Comparison of ENCODE assay signal across 11 cellular contexts in the genomic region with DNA sequence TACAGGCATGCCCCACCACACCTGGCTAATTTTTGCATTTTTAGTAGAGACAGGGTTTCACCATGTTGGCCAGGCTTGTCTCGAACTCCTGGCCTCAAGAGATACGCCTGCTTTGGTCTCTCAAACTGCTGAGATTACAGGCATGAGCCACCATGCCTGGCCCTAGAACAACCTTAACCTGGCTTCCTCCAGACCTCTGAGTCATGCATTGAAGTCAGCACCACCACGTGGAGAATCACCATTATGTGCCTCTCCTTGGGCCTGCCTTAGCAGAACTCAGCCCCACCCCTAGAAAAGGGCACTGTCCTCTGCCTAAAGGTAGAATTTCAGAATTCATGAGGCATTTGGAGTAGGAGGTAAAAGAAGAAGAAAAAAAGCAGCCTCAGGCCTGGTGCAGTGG. TPM values are rescaled to one million over a fixed set of nuclear protein-coding genes. Genes with fewer than 3 reads are reported as not detected.
DNase-seq lines count a peak whose midpoint lies in the region; ATAC-seq and TF ChIP-seq lines count a peak whose summit lies in the region.
"Had no signal": no experiment of that assay in that cellular context is flagged by ENCODE, and none has a peak within 500 bp of the region (broad histone marks: within the 10 kb centered on the region; RNA-seq: fewer than 3 reads in every experiment).

No MANE protein-coding gene starts in this region.

- H2AFZ ChIP-seq in PC-9: no peak overlapping the region

- peak; percentile 56 for ATAC-seq in activated naive CD8-positive, alpha-beta T cell treated with anti-CD3 and anti-CD28 coated beads, Interleukin-2, amount 10 ng/mL, durations not matched to agents 7 days and 5 days (ENCODE audit: low read depth)
- peak; percentile 92 for ATAC-seq in stimulated activated naive CD8-positive, alpha-beta T cell treated with anti-CD3 and anti-CD28 coated beads, Interleukin-15, Interleukin-2, amounts not matched to agents 100 U/mL and 50 U/mL, for 24 hours
- no peak for ATAC-seq in HG03457 (IDR thresholded peaks at IDR 0.05; ENCODE audit: unreplicated experiment)
- no peak for ATAC-seq in HG03439 (IDR thresholded peaks at IDR 0.05; ENCODE audit: unreplicated experiment)

- no peak for TF ChIP-seq CTCF in PC-9 (conservative IDR thresholded peaks at IDR 0.05)
- TF ChIP-seq CTCF in uterus (IDR thresholded peaks at IDR 0.05): no peak

- H3K4me1 Mint-ChIP-seq in activated naive CD8-positive, alpha-beta T cell treated with anti-CD3 and anti-CD28 coated beads, Interleukin-2, amount 10 ng/mL, durations not matched to agents 7 days and 5 days: no peaks in the 10 kb centered on the region
- H3K4me1 Mint-ChIP-seq in activated naive CD8-positive, alpha-beta T cell treated with anti-CD3 and anti-CD28 coated beads for 36 hours: peaks cover 4% of the 10 kb centered on the region

- no peak overlapping the region; the same call in 1 of the 2 replicates for H3K4me2 ChIP-seq in PC-9

- H3K36me3 Mint-ChIP-seq in activated naive CD8-positive, alpha-beta T cell treated with anti-CD3 and anti-CD28 coated beads, Interleukin-2, amount 10 ng/mL, durations not matched to agents 7 days and 5 days: no peaks in the 10 kb centered on the region
- no peaks in the 10 kb centered on the region for H3K36me3 Mint-ChIP-seq in activated naive CD8-positive, alpha-beta T cell treated with anti-CD3 and anti-CD28 coated beads for 36 hours

- H3K4me1 ChIP-seq in PC-9 (replicated peaks; ENCODE audit: insufficient read depth): peaks cover 24% of the 10 kb centered on the region
- H3K4me1 ChIP-seq in uterus: no peaks in the 10 kb centered on the region

- no TSS peak for BruUV-seq in PC-9 (replicated peaks; lab: Mats Ljungman, UMichigan)

- H3K27me3 ChIP-seq in PC-9 (ENCODE audit: insufficient read depth, low read depth) (no peaks in the 10 kb centered on the region), uterus (no peaks in the 10 kb centered on the region)

- no peak overlapping the region for H3K4me3 ChIP-seq in PC-9
- no peak overlapping the region for H3K4me3 ChIP-seq in uterus

- H3K9me2 ChIP-seq in PC-9 (ENCODE audit: insufficient read depth): no peaks in the 10 kb centered on the region

- H3K36me3 ChIP-seq in PC-9 (ENCODE audit: low read depth) (peaks cover 23% of the 10 kb centered on the region), uterus (no peaks in the 10 kb centered on the region)

- no peaks in the 10 kb centered on the region for H4K20me1 ChIP-seq in PC-9 (ENCODE audit: insufficient read depth)

- DNase-seq in activated naive CD8-positive, alpha-beta T cell treated with anti-CD3 and anti-CD28 coated beads, Interleukin-2, amount 10 ng/mL, durations not matched to agents 7 days and 5 days: no peak
- no peak for DNase-seq in activated naive CD8-positive, alpha-beta T cell treated with anti-CD3 and anti-CD28 coated beads for 36 hours
- DNase-seq in PC-9: peak in 1 of 2 experiments; percentile 68
- DNase-seq in dermis blood vessel endothelial cell: peak; percentile 54
- DNase-seq in stimulated activated naive CD8-positive, alpha-beta T cell treated with anti-CD3 and anti-CD28 coated beads, Interleukin-15, Interleukin-2, amounts not matched to agents 100 U/mL and 50 U/mL, for 24 hours: no peak
- DNase-seq in uterus: no peak
- DNase-seq: NCI-H2107 had no signal

- 0 out of 2 replicates have a peak overlapping the region, but pooled peaks have one; percentile 32 for H3K27ac ChIP-seq in PC-9
- H3K27ac ChIP-seq in uterus: no peak overlapping the region

- H3K9me3 ChIP-seq in PC-9 (ENCODE audit: insufficient read depth, low read depth) (no peaks in the 10 kb centered on the region), uterus (no peaks in the 10 kb centered on the region)

- TF ChIP-seq POLR2A in uterus (IDR thresholded peaks at IDR 0.05): no peak

- no peaks in the 10 kb centered on the region for H3K9me3 Mint-ChIP-seq in activated naive CD8-positive, alpha-beta T cell treated with anti-CD3 and anti-CD28 coated beads, Interleukin-2, amount 10 ng/mL, durations not matched to agents 7 days and 5 days
- H3K9me3 Mint-ChIP-seq in activated naive CD8-positive, alpha-beta T cell treated with anti-CD3 and anti-CD28 coated beads for 36 hours: no peaks in the 10 kb centered on the region
- H3K9me3 Mint-ChIP-seq: nephron; T-helper 2 cell treated with Interferon-gamma antibody and Interleukin-4, amounts not matched to agents 5 μg/mL and 100 μg/mL, for 36 hours had no signal

- H3K79me2 ChIP-seq in PC-9 (ENCODE audit: low read depth): peaks cover 39% of the 10 kb centered on the region

- H3K4me3 Mint-ChIP-seq in activated naive CD8-positive, alpha-beta T cell treated with anti-CD3 and anti-CD28 coated beads, Interleukin-2, amount 10 ng/mL, durations not matched to agents 7 days and 5 days: no peak overlapping the region
- H3K4me3 Mint-ChIP-seq in activated naive CD8-positive, alpha-beta T cell treated with anti-CD3 and anti-CD28 coated beads for 36 hours: no peak overlapping the region
- H3K4me3 Mint-ChIP-seq: nephron; T-helper 2 cell treated with Interferon-gamma antibody and Interleukin-4, amounts not matched to agents 5 μg/mL and 100 μg/mL, for 36 hours had no signal

- intact Hi-C loops in PC-9 (cut with micrococcal nuclease; ENCODE audit: unreplicated experiment) (no loop called here), uterus (cut with DNase I; ENCODE audit: low total_unique reads) (no loop called here)

- CTCF ChIA-PET in PC-9 (lab: Charles Lee): interaction anchor here (0.7 kb wide), 2 partner anchors 195 to 1187 kb away, joined by 5 to 7 read pairs; no protein-coding TSS in a partner anchor

- H3K27me3 Mint-ChIP-seq in activated naive CD8-positive, alpha-beta T cell treated with anti-CD3 and anti-CD28 coated beads, Interleukin-2, amount 10 ng/mL, durations not matched to agents 7 days and 5 days: no peaks in the 10 kb centered on the region
- H3K27me3 Mint-ChIP-seq in activated naive CD8-positive, alpha-beta T cell treated with anti-CD3 and anti-CD28 coated beads for 36 hours: no peaks in the 10 kb centered on the region

- H3K27ac Mint-ChIP-seq in activated naive CD8-positive, alpha-beta T cell treated with anti-CD3 and anti-CD28 coated beads, Interleukin-2, amount 10 ng/mL, durations not matched to agents 7 days and 5 days: no peak overlapping the region
- H3K27ac Mint-ChIP-seq in activated naive CD8-positive, alpha-beta T cell treated with anti-CD3 and anti-CD28 coated beads for 36 hours: no peak overlapping the region
- H3K27ac Mint-ChIP-seq: nephron; T-helper 2 cell treated with Interferon-gamma antibody and Interleukin-4, amounts not matched to agents 5 μg/mL and 100 μg/mL, for 36 hours had no signal

- peaks cover 10% of the 10 kb centered on the region; the same call in 1 of the 2 replicates for H3F3A ChIP-seq in PC-9 (ENCODE audit: insufficient read depth, low read depth)

- POLR2A ChIA-PET in activated naive CD8-positive, alpha-beta T cell treated with anti-CD3 and anti-CD28 coated beads, Interleukin-2, amount 10 ng/mL, durations not matched to agents 7 days and 5 days (lab: Charles Lee): no interaction called here
- POLR2A ChIA-PET in PC-9 (lab: Charles Lee; ENCODE audit: unreplicated experiment): interaction anchor here (0.7 kb wide), 1 partner anchor 426 kb away, joined by 26 read pairs; no protein-coding TSS in a partner anchor

RNA-seq across cellular contexts. Expression of a gene that starts 49.0 kb away (rescaled TPM):
- 10 to 100 TPM; 11.3 to 13.6 TPM for total RNA-seq in activated naive CD8-positive, alpha-beta T cell treated with anti-CD3 and anti-CD28 coated beads, Interleukin-2, amount 10 ng/mL, durations not matched to agents 7 days and 5 days
- total RNA-seq in activated naive CD8-positive, alpha-beta T cell treated with anti-CD3 and anti-CD28 coated beads for 36 hours: 10 to 100 TPM; 27.8 to 28.1 TPM
- total RNA-seq in PC-9 (2021) (73.1 and 98.6 TPM in 2 replicates), dermis blood vessel endothelial cell (30.8 and 69.7 TPM in 2 replicates), uterus (100 to 1,000 TPM in 2 of 4 donors, 10 to 100 TPM in 2; 85.0 to 140 (median 116) TPM)

Comparison
In these comparisons a context has a peak if more than half of its experiments do, and no peak if none do; other contexts are left out.
1. ATAC-seq: peak in activated naive CD8-positive, alpha-beta T cell treated with anti-CD3 and anti-CD28 coated beads, Interleukin-2, amount 10 ng/mL, durations not matched to agents 7 days and 5 days (single experiment) and stimulated activated naive CD8-positive, alpha-beta T cell treated with anti-CD3 and anti-CD28 coated beads, Interleukin-15, Interleukin-2, amounts not matched to agents 100 U/mL and 50 U/mL, for 24 hours (single experiment); none in HG03457 (single experiment) and HG03439 (single experiment).